In genomic region chr11:842370-843002, GRCh38 we compare ENCODE assay signal across 1 cellular context.
TF ChIP-seq lines count a peak whose summit lies in the region.

TSS of gene POLR2L (minus strand) at chr11:842529. CDS start at chr11:842508, 21 bp downstream.
TSS of gene TSPAN4 (plus strand) at chr11:842852. CDS start at chr11:850305, 7,453 bp downstream.

TF ChIP-seq in GM12878, 131 proteins besides CTCF, POLR2A, EP300 and RAD21 (continued from another document and continues in another):
- TF ChIP-seq PRDM15 (CRISPR knock-in tag; IDR thresholded peaks at IDR 0.05) = no peak
- TF ChIP-seq IKZF2 (IDR thresholded peaks at IDR 0.05) = no peak
- peak; percentile 98 for TF ChIP-seq FOXK2 (IDR thresholded peaks at IDR 0.05)
- peak; percentile 90 for TF ChIP-seq MAX (IDR thresholded peaks at IDR 0.05; ENCODE audit: low read depth, low read length)
- TF ChIP-seq RELB (IDR thresholded peaks at IDR 0.05; ENCODE audit: low read depth) = peak; percentile 98
- peak; percentile 88 for TF ChIP-seq BACH1 (IDR thresholded peaks at IDR 0.05; ENCODE audit: borderline replicate concordance)
- no peak for TF ChIP-seq YBX1 (IDR thresholded peaks at IDR 0.05)
- TF ChIP-seq SREBF1 (IDR thresholded peaks at IDR 0.05; ENCODE audit: low read length) = peak; percentile 95
- TF ChIP-seq E4F1 (IDR thresholded peaks at IDR 0.05; ENCODE audit: borderline replicate concordance, partially characterized antibody) = peak; percentile 96
- TF ChIP-seq TAF1 (IDR thresholded peaks at IDR 0.05; ENCODE audit: borderline replicate concordance, low read depth, low read length) = peak; percentile 95
- 0 out of 2 replicates have a peak, but pooled peaks have one; percentile 7 for TF ChIP-seq TBL1XR1 (IDR thresholded peaks at IDR 0.05; ENCODE audit: low read depth, low read length)
- TF ChIP-seq ZSCAN29 (IDR thresholded peaks at IDR 0.05) = 0 out of 2 replicates have a peak, but pooled peaks have one; percentile 48
- peak; percentile 67 for TF ChIP-seq ZNF687 (IDR thresholded peaks at IDR 0.05)
- TF ChIP-seq POU2F2 (IDR thresholded peaks at IDR 0.05; ENCODE audit: borderline replicate concordance, low read depth, low read length) = peak; percentile 93
- no peak for TF ChIP-seq SUPT20H (IDR thresholded peaks at IDR 0.05; ENCODE audit: borderline replicate concordance, control insufficient read depth, low read depth, low read length)
- TF ChIP-seq SREBF2 (IDR thresholded peaks at IDR 0.05; ENCODE audit: low read length) = no peak
- peak; percentile 96 for TF ChIP-seq PBX3 (IDR thresholded peaks at IDR 0.05; ENCODE audit: insufficient replicate concordance, low read depth, low read length)
- TF ChIP-seq SKIL (IDR thresholded peaks at IDR 0.05; ENCODE audit: low read depth, poor library complexity, severe bottlenecking) = no peak
- TF ChIP-seq EGR1 (IDR thresholded peaks at IDR 0.05; ENCODE audit: borderline replicate concordance in 1 of 2, low read depth in 2 of 2, low read length in 2 of 2) = peak in 1 of 2 experiments; percentile 84; a peak in 2 of 3 replicates
- TF ChIP-seq TCF12 (IDR thresholded peaks at IDR 0.05; ENCODE audit: low read depth, low read length) = peak; percentile 65; the same call in 1 of the 2 replicates
- peak; percentile 99 for TF ChIP-seq IKZF1 (conservative IDR thresholded peaks at IDR 0.05)
- peak; percentile 74; the same call in 1 of the 2 replicates for TF ChIP-seq SMARCA5 (IDR thresholded peaks at IDR 0.05)
- peak; percentile 92 for TF ChIP-seq SMAD5 (IDR thresholded peaks at IDR 0.05; ENCODE audit: low read depth)
- no peak for TF ChIP-seq ATF2 (IDR thresholded peaks at IDR 0.05; ENCODE audit: low read length)
- 0 out of 2 replicates have a peak, but pooled peaks have one; percentile 20 for TF ChIP-seq NRF1 (conservative IDR thresholded peaks at IDR 0.05; ENCODE audit: low read depth, low read length)
- peak; percentile 94 for TF ChIP-seq RELA (IDR thresholded peaks at IDR 0.05; ENCODE audit: borderline replicate concordance, partially characterized antibody)
- peak; percentile 96 to 100 for TF ChIP-seq BHLHE40 (IDR thresholded peaks at IDR 0.05; ENCODE audit: borderline replicate concordance in 1 of 2, low read depth in 2 of 2, low read length in 1 of 2)
- no peak for TF ChIP-seq TCF7 (IDR thresholded peaks at IDR 0.05; ENCODE audit: borderline replicate concordance)
- TF ChIP-seq POLR2AphosphoS5 (IDR thresholded peaks at IDR 0.05; ENCODE audit: low read length) = peak; percentile 99
- peak; percentile 98 for TF ChIP-seq CHD1 (IDR thresholded peaks at IDR 0.05; ENCODE audit: low read depth, low read length)
- TF ChIP-seq SP1 (IDR thresholded peaks at IDR 0.05; ENCODE audit: low read depth, low read length) = peak; percentile 78
- TF ChIP-seq PKNOX1 (IDR thresholded peaks at IDR 0.05) = peak; percentile 97
- TF ChIP-seq ZNF207 (IDR thresholded peaks at IDR 0.05; ENCODE audit: borderline replicate concordance) = peak; percentile 100
- no peak for TF ChIP-seq MEF2A (IDR thresholded peaks at IDR 0.05; ENCODE audit: insufficient read depth, low read depth, low read length)
- TF ChIP-seq HDAC6 (IDR thresholded peaks at IDR 0.05; ENCODE audit: unreplicated experiment) = peak; percentile 85
- peak; percentile 82; the same call in 1 of the 2 replicates for TF ChIP-seq SIN3A (IDR thresholded peaks at IDR 0.05; ENCODE audit: low read depth, low read length)
- no peak for TF ChIP-seq EED (IDR thresholded peaks at IDR 0.05; ENCODE audit: low read depth)
- peak; percentile 65 for TF ChIP-seq HCFC1 (IDR thresholded peaks at IDR 0.05; ENCODE audit: low read length)
- TF ChIP-seq KDM1A (IDR thresholded peaks at IDR 0.05; ENCODE audit: borderline replicate concordance) = no peak
- TF ChIP-seq JUND (IDR thresholded peaks at IDR 0.05; ENCODE audit: low read depth, low read length) = peak; percentile 99
- peak; percentile 60; the same call in 1 of the 2 replicates for TF ChIP-seq IRF3 (IDR thresholded peaks at IDR 0.05)
- TF ChIP-seq STAT1 (conservative IDR thresholded peaks at IDR 0.05) = peak; percentile 100
- TF ChIP-seq LARP7 (IDR thresholded peaks at IDR 0.05) = peak; percentile 99
- TF ChIP-seq KLF5 (IDR thresholded peaks at IDR 0.05; ENCODE audit: partially characterized antibody) = peak; percentile 100
